In the genomic region with DNA sequence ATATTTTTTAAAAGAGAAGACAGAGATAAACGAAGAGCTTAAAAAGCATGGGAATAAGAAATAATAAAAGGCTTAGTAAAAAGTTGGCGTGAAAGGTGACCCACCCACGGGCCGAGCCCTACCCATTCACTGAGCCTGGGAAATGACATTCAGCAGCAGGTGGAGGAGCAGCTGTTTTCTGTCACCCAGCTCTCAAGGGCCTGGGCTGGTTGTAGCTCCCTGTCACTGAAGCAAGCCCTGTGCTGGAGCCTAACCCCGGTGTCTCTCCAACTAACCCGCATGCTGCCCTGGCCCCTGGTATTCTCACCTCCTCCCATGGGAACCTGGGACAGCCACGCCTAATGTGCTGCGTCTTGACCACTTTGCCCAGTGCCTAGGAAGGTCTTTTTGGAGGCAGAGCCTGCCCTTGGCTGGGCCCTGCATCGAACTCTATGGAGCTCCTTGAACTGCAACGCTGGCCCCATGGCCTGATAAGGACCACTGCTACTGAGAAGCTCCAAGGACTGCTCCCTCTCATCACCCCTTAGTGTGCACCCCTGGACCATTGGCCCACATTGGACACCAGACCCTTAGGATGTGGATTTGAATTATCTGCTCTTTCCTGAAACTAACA, we compare ENCODE assay signal across 27 cellular contexts.
DNase-seq lines count a peak whose midpoint lies in the region; ATAC-seq and TF ChIP-seq lines count a peak whose summit lies in the region.
"Had no signal": no experiment of that assay in that cellular context is flagged by ENCODE, and none has a peak within 500 bp of the region (broad histone marks: within the 10 kb centered on the region; RNA-seq: fewer than 3 reads in every experiment).

No MANE protein-coding gene starts in this region.

- WGBS in psoas muscle, 3 donors, result 30 to 43% (median 33%) methylated on average over 10 of the region's 10 CpGs

- TF ChIP-seq CTCF in psoas muscle (IDR thresholded peaks at IDR 0.05), result no peak

- DNase-seq in NCI-H1092 treated with DMSO at 0.1 percent for 48 hours (lab: John Stamatoyannopoulos, UW) (peak; percentile 3), NCI-H1092 (lab: John Stamatoyannopoulos, UW) (no peak), NCI-H187 treated with DMSO at 0.1 percent for 48 hours (lab: John Stamatoyannopoulos, UW) (peak; percentile 22), SJCRH30 (peak; percentile 92 to 97), psoas muscle (peak; percentile 38 to 56), DMS153 (lab: John Stamatoyannopoulos, UW) (no peak), occipital lobe (lab: John Stamatoyannopoulos, UW) (no peak)
- DNase-seq: activated CD4-positive, alpha-beta memory T cell treated with anti-CD3 and anti-CD28 coated beads, Interleukin-2, amount 10 ng/mL, durations not matched to agents 7 days and 5 days; activated CD8-positive, alpha-beta memory T cell treated with anti-CD3 and anti-CD28 coated beads, Interleukin-2, amount 50 U/mL, for 4 hours; activated naive CD4-positive, alpha-beta T cell; Caco-2; central memory CD4-positive, alpha-beta T cell; DMS79 treated with DMSO at 0.1 percent for 48 hours; effector memory CD8-positive, alpha-beta T cell; GDM1; GM23248; left lung; NCI-H1105; NCI-H2029 treated with DMSO at 0.1 percent for 48 hours; OCI-M1; T-helper 17 cell had no signal

- H3K4me1 ChIP-seq in SJCRH30, result peaks cover 34% of the 10 kb centered on the region
- H3K4me1 ChIP-seq in psoas muscle, result peaks cover 11% of the 10 kb centered on the region
- H3K4me1 ChIP-seq: left lung, prostate gland had no signal

- H3K4me3 ChIP-seq in SJCRH30 (no peak overlapping the region), psoas muscle (no peak overlapping the region)
- H3K4me3 ChIP-seq: GM23248, left lung, prostate gland had no signal

- H3K36me3 ChIP-seq in SJCRH30 (no peaks in the 10 kb centered on the region), psoas muscle (ENCODE audit: insufficient read depth in 1 of 2, low read depth in 1 of 2) (no peaks in the 10 kb centered on the region)
- H3K36me3 ChIP-seq: left lung, neutrophil, prostate gland had no signal

- H3K9me3 ChIP-seq in SJCRH30 (replicated peaks) (peaks cover 11% of the 10 kb centered on the region), psoas muscle (peaks cover 21% of the 10 kb centered on the region)
- H3K9me3 ChIP-seq: prostate gland had no signal

- ATAC-seq in psoas muscle (peak; percentile 90 to 97 (median 94)), HG03521 (IDR thresholded peaks at IDR 0.05; ENCODE audit: unreplicated experiment) (no peak)
- ATAC-seq: effector memory CD8-positive, alpha-beta T cell; left lung; stimulated activated effector memory CD8-positive, alpha-beta T cell treated with anti-CD3 and anti-CD28 coated beads, Interleukin-12 subunit alpha, Interleukin-12 subunit beta, amount 100 ng/mL, for 72 hours; T-helper 17 cell had no signal

- H3K27me3 ChIP-seq in SJCRH30, result no peaks in the 10 kb centered on the region
- no peaks in the 10 kb centered on the region for H3K27me3 ChIP-seq in psoas muscle (ENCODE audit: insufficient read depth in 3 of 3, low read length in 2 of 3)
- H3K27me3 ChIP-seq: left lung had no signal

- intact Hi-C loops in psoas muscle (cut with DNase I), result no loop called here

- H3K27ac ChIP-seq in SJCRH30 (peak overlapping the region; percentile 54), psoas muscle (peak overlapping the region; percentile 71)
- H3K27ac ChIP-seq: 22Rv1, C4-2B, GM23248, left lung, neutrophil, prostate gland had no signal

Comparison
In these comparisons a context has a peak if more than half of its experiments do, and no peak if none do; other contexts are left out.
1. DNase-seq: peak in NCI-H1092 treated with DMSO at 0.1 percent for 48 hours (single experiment), NCI-H187 treated with DMSO at 0.1 percent for 48 hours (single experiment), SJCRH30 (2 of 2) and psoas muscle (2 of 2); none in NCI-H1092 (single experiment), DMS153 (single experiment) and occipital lobe (single experiment).